11 cellular contexts compared by ENCODE assay signal in genomic region chr1:39632491-39633417, GRCh38. TPM values are rescaled to one million over a fixed set of nuclear protein-coding genes. Genes with fewer than 3 reads are reported as not detected.
A peak's percentile ranks its signal among the peaks of the same experiment; 100 is the strongest.
DNase-seq lines count a peak whose midpoint lies in the region; ATAC-seq and TF ChIP-seq lines count a peak whose summit lies in the region.
"Had no signal": no experiment of that assay in that cellular context is flagged by ENCODE, and none has a peak within 500 bp of the region (broad histone marks: within the 10 kb centered on the region; RNA-seq: fewer than 3 reads in every experiment).

No MANE protein-coding gene starts in this region.

- peaks cover 0 to 6% (median 0%) of the 10 kb centered on the region in 6 donors for H3K4me1 ChIP-seq in spleen

- no peak for TF ChIP-seq POLR2A in spleen (IDR thresholded peaks at IDR 0.05)

- H3K9me3 ChIP-seq in spleen, result no peaks in the 10 kb centered on the region

- H3K9me3 Mint-ChIP-seq in neural crest cell, result no peaks in the 10 kb centered on the region
- H3K9me3 Mint-ChIP-seq: activated naive CD4-positive, alpha-beta T cell treated with anti-CD3 and anti-CD28 coated beads for 36 hours; HFFc6 had no signal

- H3K36me3 ChIP-seq in spleen, result peaks cover 0 to 6% (median 0%) of the 10 kb centered on the region in 6 donors

- H3K4me3 ChIP-seq in foreskin fibroblast (ENCODE audit: low read depth in 1 of 2, low read length in 2 of 2) (no peak overlapping the region), spleen (peak overlapping the region in 3 of 8 donors; percentile 8 to 25 (median 9))

- H3K36me3 Mint-ChIP-seq in neural crest cell (ENCODE audit: low read depth), result no peaks in the 10 kb centered on the region
- H3K36me3 Mint-ChIP-seq: naive B cell had no signal

- H3K27me3 ChIP-seq in spleen (replicated peaks in 1 of 7), result peaks cover 0 to 45% (median 4%) of the 10 kb centered on the region in 7 donors

- H3K4me3 Mint-ChIP-seq in neural crest cell, result peak overlapping the region; percentile 45
- H3K4me3 Mint-ChIP-seq: activated naive CD4-positive, alpha-beta T cell treated with anti-CD3 and anti-CD28 coated beads for 36 hours; HFFc6; naive B cell had no signal

- ATAC-seq in HG03175 (IDR thresholded peaks at IDR 0.05; ENCODE audit: unreplicated experiment) (no peak), HG02588 (IDR thresholded peaks at IDR 0.05; ENCODE audit: unreplicated experiment) (no peak)

- 43 to 78% (median 50%) methylated on average over 46 to 66 of the region's 66 CpGs for WGBS in spleen, 5 donors

- H3K27me3 Mint-ChIP-seq in neural crest cell (ENCODE audit: low read depth), result peaks cover 17% of the 10 kb centered on the region

- peak overlapping the region in 2 of 8 donors; percentile 18 to 56 for H3K27ac ChIP-seq in spleen

- peaks cover 46% of the 10 kb centered on the region for H3K4me1 Mint-ChIP-seq in neural crest cell
- H3K4me1 Mint-ChIP-seq: naive B cell had no signal

- no peak overlapping the region for H3K27ac Mint-ChIP-seq in neural crest cell (ENCODE audit: unreplicated experiment)
- H3K27ac Mint-ChIP-seq: activated naive CD4-positive, alpha-beta T cell treated with anti-CD3 and anti-CD28 coated beads for 36 hours; HFFc6 had no signal

- DNase-seq in AG09319 (ENCODE audit: extremely low read depth, low read depth), result peak; percentile 14
- DNase-seq in NCI-H510A treated with DMSO at 0.1 percent for 48 hours (lab: John Stamatoyannopoulos, UW), result peak; percentile 99
- peak; percentile 43 to 84 for DNase-seq in foreskin fibroblast
- DNase-seq in neural crest cell (ENCODE audit: low read depth, low spot score), result peak; percentile 60
- DNase-seq in spleen, result no peak
- DNase-seq in COLO829 (ENCODE audit: low spot score), result no peak
- DNase-seq: activated naive CD4-positive, alpha-beta T cell treated with anti-CD3 and anti-CD28 coated beads for 36 hours; HFFc6; naive B cell had no signal

- intact Hi-C loops in spleen (cut with DNase I; ENCODE audit: low total_unique reads), result no loop called here

- TF ChIP-seq CTCF in AG09319 (IDR thresholded peaks at IDR 0.05; ENCODE audit: low read depth, low read length) (no peak), foreskin fibroblast (IDR thresholded peaks at IDR 0.05; ENCODE audit: low read depth, low read length) (no peak), neural crest cell (conservative IDR thresholded peaks at IDR 0.05) (no peak), spleen (IDR thresholded peaks at IDR 0.05 in 8 of 11, conservative IDR thresholded peaks at IDR 0.05 in 3 of 11) (no peak)

RNA-seq across cellular contexts. Expression of gene HEYL, which starts 6.7 kb away (rescaled TPM):
- total RNA-seq in neural crest cell, result 4.9 and 5.0 TPM in 2 replicates
- 1 to 10 TPM; 3.2 to 9.9 (median 5.2) TPM for total RNA-seq in spleen
- polyA plus RNA-seq in spleen, result 1 to 10 TPM; 1.2 to 3.1 (median 1.5) TPM
- total RNA-seq: HFFc6 had no signal

RNA-seq across cellular contexts. Expression of gene NT5C1A, which starts 39.2 kb away (rescaled TPM):
- total RNA-seq in neural crest cell, result not detected in 2 replicates
- total RNA-seq in spleen, result under 1 TPM in 1 of 7 donors, not detected in 6; 0.23 TPM
- not detected for polyA plus RNA-seq in spleen
- total RNA-seq: activated naive CD4-positive, alpha-beta T cell treated with anti-CD3 and anti-CD28 coated beads for 36 hours; HFFc6 had no signal

RNA-seq across cellular contexts. Expression of gene PABPC4, which starts 56.2 kb away (rescaled TPM):
- total RNA-seq in neural crest cell, result 318 and 321 TPM in 2 replicates
- total RNA-seq in spleen, result 100 to 1,000 TPM; 145 to 241 (median 172) TPM
- polyA plus RNA-seq in spleen, result 100 to 1,000 TPM; 111 to 117 (median 114) TPM

RNA-seq across cellular contexts. Expression of gene HPCAL4, which starts 58.5 kb away (rescaled TPM):
- total RNA-seq in neural crest cell (0.49 and 0.68 TPM in 2 replicates), spleen (under 1 TPM; 0.26 to 0.70 (median 0.60) TPM)
- polyA plus RNA-seq in spleen, result under 1 TPM; 0.10 to 0.15 (median 0.13) TPM
- total RNA-seq: HFFc6 had no signal

Comparison
In these comparisons a context has a peak if more than half of its experiments do, and no peak if none do; other contexts are left out.
1. DNase-seq: peak in AG09319 (single experiment), NCI-H510A treated with DMSO at 0.1 percent for 48 hours (single experiment), foreskin fibroblast (2 of 2) and neural crest cell (single experiment); none in spleen (single experiment) and COLO829 (single experiment).